ENCODE assay signal across 8 cellular contexts in genomic region chr17:82106697-82107305, GRCh38. TPM values are rescaled to one million over a fixed set of nuclear protein-coding genes. Genes with fewer than 3 reads are reported as not detected.
A peak's percentile ranks its signal among the peaks of the same experiment; 100 is the strongest.
DNase-seq lines count a peak whose midpoint lies in the region; ATAC-seq, FAIRE-seq and TF ChIP-seq lines count a peak whose summit lies in the region.

No MANE protein-coding gene starts in this region.

- dilution Hi-C loops in keratinocyte (cut with MboI; ENCODE audit: extremely low pct_ligation_motif_present, low sequenced_read_pairs), result no loop called here

- no peaks in the 10 kb centered on the region for H3K9me3 Mint-ChIP-seq in T-helper 2 cell treated with Interferon-gamma antibody and Interleukin-4, amounts not matched to agents 5 μg/mL and 100 μg/mL, for 36 hours
- no peaks in the 10 kb centered on the region for H3K9me3 Mint-ChIP-seq in activated CD8-positive, alpha-beta T cell treated with anti-CD3 and anti-CD28 coated beads for 36 hours

- peaks cover 2 to 6% of the 10 kb centered on the region in 2 experiments for H3K36me3 ChIP-seq in keratinocyte (ENCODE audit: control insufficient read depth in 2 of 2, extremely low read depth in 1 of 2, insufficient read depth in 2 of 2, low read length in 2 of 2)

- H2AFZ ChIP-seq in keratinocyte (ENCODE audit: control insufficient read depth, low read length), result peak overlapping the region; percentile 4

- no peaks in the 10 kb centered on the region for H3K9me3 ChIP-seq in keratinocyte (ENCODE audit: control insufficient read depth, low read depth, low read length)

- H3K27ac ChIP-seq in keratinocyte (ENCODE audit: control insufficient read depth, insufficient read depth, low read length) (no peak overlapping the region), temporal lobe (ENCODE audit: low read depth, low read length) (peak overlapping the region; percentile 61)

- H3K4me3 Mint-ChIP-seq in T-helper 2 cell treated with Interferon-gamma antibody and Interleukin-4, amounts not matched to agents 5 μg/mL and 100 μg/mL, for 36 hours, result peak overlapping the region; percentile 90
- H3K4me3 Mint-ChIP-seq in activated CD8-positive, alpha-beta T cell treated with anti-CD3 and anti-CD28 coated beads for 36 hours, result peak overlapping the region; percentile 90

- H3K36me3 Mint-ChIP-seq in T-helper 2 cell treated with Interferon-gamma antibody and Interleukin-4, amounts not matched to agents 5 μg/mL and 100 μg/mL, for 36 hours (ENCODE audit: low read depth), result peaks cover 2% of the 10 kb centered on the region
- peaks cover 1% of the 10 kb centered on the region for H3K36me3 Mint-ChIP-seq in activated CD8-positive, alpha-beta T cell treated with anti-CD3 and anti-CD28 coated beads for 36 hours (ENCODE audit: low read depth)

- H3K27me3 Mint-ChIP-seq in T-helper 2 cell treated with Interferon-gamma antibody and Interleukin-4, amounts not matched to agents 5 μg/mL and 100 μg/mL, for 36 hours (ENCODE audit: low read depth), result no peaks in the 10 kb centered on the region
- H3K27me3 Mint-ChIP-seq in activated CD8-positive, alpha-beta T cell treated with anti-CD3 and anti-CD28 coated beads for 36 hours, result no peaks in the 10 kb centered on the region

- no peak for ATAC-seq in activated CD8-positive, alpha-beta T cell treated with anti-CD3 and anti-CD28 coated beads for 36 hours
- ATAC-seq in GM18505 (IDR thresholded peaks at IDR 0.05; ENCODE audit: unreplicated experiment), result no peak

- CTCF ChIA-PET in activated CD8-positive, alpha-beta T cell treated with anti-CD3 and anti-CD28 coated beads for 36 hours (lab: Charles Lee), result interaction anchor here (0.6 to 2.8 kb wide), 13 partner anchors 8 to 147 kb away, joined by 3 to 18 read pairs (median 4); partner anchors contain the start of genes DCXR, FASN and RAC3

- TF ChIP-seq POLR2A in GM18505 (IDR thresholded peaks at IDR 0.05; ENCODE audit: borderline replicate concordance, extremely low read depth, insufficient read depth, insufficient read length), result no peak

- peak overlapping the region; percentile 56 for H3K4me2 ChIP-seq in keratinocyte (ENCODE audit: control insufficient read depth, extremely low read depth, insufficient read depth, low read depth, low read length)

- H3K4me1 ChIP-seq in keratinocyte (ENCODE audit: control insufficient read depth, extremely low read depth, insufficient read depth, low read length), result peaks cover 29% of the 10 kb centered on the region

- DNase-seq in T-helper 2 cell treated with Interferon-gamma antibody and Interleukin-4, amounts not matched to agents 5 μg/mL and 100 μg/mL, for 36 hours (ENCODE audit: low spot score), result no peak
- no peak for DNase-seq in T-helper 2 cell
- no peak for DNase-seq in activated CD8-positive, alpha-beta T cell treated with anti-CD3 and anti-CD28 coated beads for 36 hours
- no peak for DNase-seq in keratinocyte (ENCODE audit: low read depth, low spot score)
- no peak for DNase-seq in NCI-H1436 (lab: John Stamatoyannopoulos, UW)
- DNase-seq in central memory CD4-positive, alpha-beta T cell, result no peak

- no peaks in the 10 kb centered on the region for H3K27me3 ChIP-seq in keratinocyte (ENCODE audit: control insufficient read depth, extremely low read depth, insufficient read depth, low read length)

- no peak for TF ChIP-seq CTCF in activated CD8-positive, alpha-beta T cell treated with anti-CD3 and anti-CD28 coated beads for 36 hours (IDR thresholded peaks at IDR 0.05)
- TF ChIP-seq CTCF in keratinocyte (optimal IDR thresholded peaks at IDR 0.05 in 1 of 3, IDR thresholded peaks at IDR 0.05 in 1 of 3, conservative IDR thresholded peaks at IDR 0.05 in 1 of 3; ENCODE audit: extremely low read depth in 1 of 3, insufficient read depth in 2 of 3, low read length in 3 of 3), result no peak

- H3K79me2 ChIP-seq in keratinocyte (ENCODE audit: control insufficient read depth, insufficient read depth, low read length), result no peaks in the 10 kb centered on the region

- H3K27ac Mint-ChIP-seq in T-helper 2 cell treated with Interferon-gamma antibody and Interleukin-4, amounts not matched to agents 5 μg/mL and 100 μg/mL, for 36 hours, result peak overlapping the region; percentile 93
- peak overlapping the region; percentile 95 for H3K27ac Mint-ChIP-seq in activated CD8-positive, alpha-beta T cell treated with anti-CD3 and anti-CD28 coated beads for 36 hours

- no peak overlapping the region for H3K9ac ChIP-seq in keratinocyte (ENCODE audit: control insufficient read depth, extremely low read depth, insufficient read depth, low read length)

- no peaks in the 10 kb centered on the region for H4K20me1 ChIP-seq in keratinocyte (ENCODE audit: control insufficient read depth, extremely low read depth, insufficient read depth, low read length)

- peak overlapping the region in 1 of 3 experiments; percentile 8 for H3K4me3 ChIP-seq in keratinocyte (ENCODE audit: control insufficient read depth in 2 of 3, extremely low read depth in 1 of 3, insufficient read depth in 2 of 3, low read depth in 1 of 3, low read length in 3 of 3)

- peaks cover 11% of the 10 kb centered on the region for H3K4me1 Mint-ChIP-seq in T-helper 2 cell treated with Interferon-gamma antibody and Interleukin-4, amounts not matched to agents 5 μg/mL and 100 μg/mL, for 36 hours (ENCODE audit: low read depth)
- peaks cover 26% of the 10 kb centered on the region for H3K4me1 Mint-ChIP-seq in activated CD8-positive, alpha-beta T cell treated with anti-CD3 and anti-CD28 coated beads for 36 hours (ENCODE audit: low read depth)

- no peak for FAIRE-seq in keratinocyte (lab: Jason Lieb, UNC)

- H3K9me1 ChIP-seq in keratinocyte (ENCODE audit: control insufficient read depth, extremely low read depth, insufficient read depth, low read length), result peaks cover 2% of the 10 kb centered on the region

- POLR2A ChIA-PET in activated CD8-positive, alpha-beta T cell treated with anti-CD3 and anti-CD28 coated beads for 36 hours (lab: Charles Lee), result interaction anchor here (0.6 to 2.6 kb wide), 11 partner anchors 8 to 177 kb away, joined by 3 to 11 read pairs (median 4); partner anchors contain the start of genes DUS1L and FASN

- intact Hi-C loops in activated CD8-positive, alpha-beta T cell treated with anti-CD3 and anti-CD28 coated beads for 36 hours (cut with micrococcal nuclease), result no loop called here

RNA-seq across cellular contexts. Expression of gene FASN, which starts 8.8 kb away (rescaled TPM):
- 100 to 1,000 TPM; 250 to 260 TPM for total RNA-seq in activated CD8-positive, alpha-beta T cell treated with anti-CD3 and anti-CD28 coated beads for 36 hours
- 44.7 to 137 TPM (median 55.7 TPM) in 3 replicates for polyA plus RNA-seq in keratinocyte
- 54.4 TPM for polyA plus RNA-seq in keratinocyte (2011; ENCODE audit: low read depth)
- 40.9 and 142 TPM in 2 replicates for polyA plus RNA-seq in keratinocyte (2011; cell fraction: cytosol; rRNA removed)
- polyA plus RNA-seq in keratinocyte (2011; cell fraction: nucleus; rRNA removed), result 190 and 294 TPM in 2 replicates
- polyA plus RNA-seq in keratinocyte (2012; ENCODE audit: low replicate concordance), result 53.9 and 385 TPM in 2 replicates
- 134 to 602 TPM (median 159 TPM) in 3 replicates for polyA minus RNA-seq in keratinocyte
- polyA minus RNA-seq in keratinocyte (2011; cell fraction: cytosol; rRNA and poly(A)+ RNA removed), result 642 TPM
- polyA minus RNA-seq in keratinocyte (2011; cell fraction: nucleus; rRNA and poly(A)+ RNA removed), result 467 and 561 TPM in 2 replicates
- 127 TPM for total RNA-seq in temporal lobe

RNA-seq across cellular contexts. Expression of gene DUS1L, which starts 41.2 kb away (rescaled TPM):
- 100 to 1,000 TPM; 139 to 140 TPM for total RNA-seq in activated CD8-positive, alpha-beta T cell treated with anti-CD3 and anti-CD28 coated beads for 36 hours
- polyA plus RNA-seq in keratinocyte, result 49.1 to 68.3 TPM (median 52.0 TPM) in 3 replicates
- 24.6 TPM for polyA plus RNA-seq in keratinocyte (2011; ENCODE audit: low read depth)
- 50.8 and 74.9 TPM in 2 replicates for polyA plus RNA-seq in keratinocyte (2011; cell fraction: cytosol; rRNA removed)
- polyA plus RNA-seq in keratinocyte (2011; cell fraction: nucleus; rRNA removed), result 137 and 163 TPM in 2 replicates
- 70.2 and 83.6 TPM in 2 replicates for polyA plus RNA-seq in keratinocyte (2012; ENCODE audit: low replicate concordance)
- polyA minus RNA-seq in keratinocyte, result 20.4 to 46.2 TPM (median 22.9 TPM) in 3 replicates
- 52.2 TPM for polyA minus RNA-seq in keratinocyte (2011; cell fraction: cytosol; rRNA and poly(A)+ RNA removed)
- 31.5 and 31.8 TPM in 2 replicates for polyA minus RNA-seq in keratinocyte (2011; cell fraction: nucleus; rRNA and poly(A)+ RNA removed)
- 13.0 TPM for total RNA-seq in temporal lobe

RNA-seq across cellular contexts. Expression of gene GPS1, which starts 55.1 kb away (rescaled TPM):
- total RNA-seq in activated CD8-positive, alpha-beta T cell treated with anti-CD3 and anti-CD28 coated beads for 36 hours, result 10 to 100 TPM; 82.7 to 88.6 TPM
- polyA plus RNA-seq in keratinocyte, result 60.4 to 99.3 TPM (median 81.7 TPM) in 3 replicates
- polyA plus RNA-seq in keratinocyte (2011; ENCODE audit: low read depth), result 45.3 TPM
- polyA plus RNA-seq in keratinocyte (2011; cell fraction: cytosol; rRNA removed), result 59.9 and 110 TPM in 2 replicates
- 99.2 and 130 TPM in 2 replicates for polyA plus RNA-seq in keratinocyte (2011; cell fraction: nucleus; rRNA removed)
- polyA plus RNA-seq in keratinocyte (2012; ENCODE audit: low replicate concordance), result 61.9 and 91.0 TPM in 2 replicates
- polyA minus RNA-seq in keratinocyte, result 85.7 to 144 TPM (median 96.6 TPM) in 3 replicates
- 154 TPM for polyA minus RNA-seq in keratinocyte (2011; cell fraction: cytosol; rRNA and poly(A)+ RNA removed)
- 36.0 and 44.9 TPM in 2 replicates for polyA minus RNA-seq in keratinocyte (2011; cell fraction: nucleus; rRNA and poly(A)+ RNA removed)
- total RNA-seq in temporal lobe, result 52.9 TPM

RNA-seq across cellular contexts. Expression of gene RFNG, which starts 55.2 kb away (rescaled TPM):
- total RNA-seq in activated CD8-positive, alpha-beta T cell treated with anti-CD3 and anti-CD28 coated beads for 36 hours, result 10 to 100 TPM; 14.2 to 15.3 TPM
- polyA plus RNA-seq in keratinocyte, result 10.2 to 25.3 TPM (median 13.6 TPM) in 3 replicates
- 10.9 TPM for polyA plus RNA-seq in keratinocyte (2011; ENCODE audit: low read depth)
- polyA plus RNA-seq in keratinocyte (2011; cell fraction: cytosol; rRNA removed), result 5.5 and 14.9 TPM in 2 replicates
- 54.3 and 78.8 TPM in 2 replicates for polyA plus RNA-seq in keratinocyte (2011; cell fraction: nucleus; rRNA removed)
- 23.8 and 42.0 TPM in 2 replicates for polyA plus RNA-seq in keratinocyte (2012; ENCODE audit: low replicate concordance)
- 5.4 to 31.0 TPM (median 8.0 TPM) in 3 replicates for polyA minus RNA-seq in keratinocyte
- polyA minus RNA-seq in keratinocyte (2011; cell fraction: cytosol; rRNA and poly(A)+ RNA removed), result 21.1 TPM
- polyA minus RNA-seq in keratinocyte (2011; cell fraction: nucleus; rRNA and poly(A)+ RNA removed), result 18.7 and 21.1 TPM in 2 replicates
- total RNA-seq in temporal lobe, result 23.1 TPM
